Comparison of ENCODE assay signal across 13 cellular contexts in the genomic region with DNA sequence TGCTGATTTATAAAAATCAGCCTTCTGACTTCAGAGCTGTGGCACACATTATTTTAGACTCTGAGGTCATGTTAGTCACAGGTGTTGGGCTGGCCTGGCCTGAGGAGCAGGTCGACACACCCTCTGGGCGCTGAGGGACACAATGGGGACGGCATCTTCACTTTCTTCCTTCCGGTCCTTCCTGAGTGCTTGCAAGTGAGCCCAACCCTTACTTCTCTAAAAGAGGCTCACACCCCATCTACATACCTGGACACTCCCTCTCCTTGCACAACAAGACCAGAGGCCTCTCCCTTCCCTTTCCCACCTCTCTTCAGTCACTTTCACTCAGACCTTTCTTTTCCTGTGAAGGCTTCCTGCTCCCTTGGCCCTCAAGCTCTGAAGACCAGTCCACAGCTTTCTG.
DNase-seq lines count a peak whose midpoint lies in the region; ATAC-seq and TF ChIP-seq lines count a peak whose summit lies in the region.
"Had no signal": no experiment of that assay in that cellular context is flagged by ENCODE, and none has a peak within 500 bp of the region (broad histone marks: within the 10 kb centered on the region; RNA-seq: fewer than 3 reads in every experiment).

No MANE protein-coding gene starts in this region.

- CTCF ChIA-PET in CD4-positive, alpha-beta T cell (lab: Charles Lee), result interaction anchor here (0.7 kb wide), 1 partner anchor 318 kb away, joined by 4 read pairs; no protein-coding TSS in a partner anchor

- H3K9me3 ChIP-seq in CD4-positive, alpha-beta T cell (ENCODE audit: control insufficient read depth, low read length), result no peaks in the 10 kb centered on the region
- H3K9me3 ChIP-seq in MM.1S (replicated peaks; ENCODE audit: insufficient read depth, low read length) (no peaks in the 10 kb centered on the region), adipocyte (ENCODE audit: control insufficient read depth, low read length) (no peaks in the 10 kb centered on the region)

- no peak overlapping the region for H3K4me3 Mint-ChIP-seq in CD4-positive, alpha-beta T cell
- H3K4me3 Mint-ChIP-seq in nephron, result peak overlapping the region in 1 of 3 experiments; percentile 10
- no peak overlapping the region for H3K4me3 Mint-ChIP-seq in effector memory CD8-positive, alpha-beta T cell

- H3F3A ChIP-seq in MM.1S (ENCODE audit: insufficient read depth, low read length), result no peaks in the 10 kb centered on the region

- H3K36me3 Mint-ChIP-seq in CD4-positive, alpha-beta T cell (ENCODE audit: low read depth), result peaks cover 7% of the 10 kb centered on the region
- peaks cover 8% of the 10 kb centered on the region for H3K36me3 Mint-ChIP-seq in nephron (ENCODE audit: low read depth)
- H3K36me3 Mint-ChIP-seq in effector memory CD8-positive, alpha-beta T cell (ENCODE audit: insufficient read depth), result peaks cover 2% of the 10 kb centered on the region

- no peak for ATAC-seq in CD4-positive, alpha-beta T cell (ENCODE audit: poor library complexity)
- no peak for ATAC-seq in GM19395 (IDR thresholded peaks at IDR 0.05; ENCODE audit: unreplicated experiment)
- no peak for ATAC-seq in effector memory CD8-positive, alpha-beta T cell (replicated peaks)

- no peaks in the 10 kb centered on the region for H4K20me1 ChIP-seq in MM.1S (ENCODE audit: insufficient read depth, low read length)

- H3K4me1 Mint-ChIP-seq in CD4-positive, alpha-beta T cell (ENCODE audit: low read depth), result peaks cover 56% of the 10 kb centered on the region
- peaks cover 70% of the 10 kb centered on the region for H3K4me1 Mint-ChIP-seq in nephron
- H3K4me1 Mint-ChIP-seq in effector memory CD8-positive, alpha-beta T cell (ENCODE audit: low read depth in 2 of 2), result peaks cover 14 to 27% of the 10 kb centered on the region in 2 donors

- POLR2A ChIA-PET in CD4-positive, alpha-beta T cell (lab: Charles Lee), result no interaction called here

- peak overlapping the region; percentile 15 for H3K27ac Mint-ChIP-seq in CD4-positive, alpha-beta T cell
- peak overlapping the region in 2 of 3 experiments; percentile 8 to 74 for H3K27ac Mint-ChIP-seq in nephron
- no peak overlapping the region for H3K27ac Mint-ChIP-seq in effector memory CD8-positive, alpha-beta T cell

- H2AFZ ChIP-seq in MM.1S (ENCODE audit: low read length), result no peak overlapping the region

- H3K9ac ChIP-seq in MM.1S (ENCODE audit: low read length), result no peak overlapping the region
- peak overlapping the region; percentile 42 for H3K9ac ChIP-seq in adipocyte (ENCODE audit: low read length)

- H3K4me2 ChIP-seq in MM.1S (ENCODE audit: low read depth, low read length), result no peak overlapping the region

- intact Hi-C loops in CD4-positive, alpha-beta T cell (cut with DNase I, micrococcal nuclease), result no loop called here

- no peaks in the 10 kb centered on the region for H3K9me2 ChIP-seq in MM.1S (replicated peaks; ENCODE audit: insufficient read depth, low read length)

- H3K4me3 ChIP-seq in MM.1S (ENCODE audit: low read length) (no peak overlapping the region), adipocyte (ENCODE audit: low read length) (no peak overlapping the region)

- H3K36me3 ChIP-seq in MM.1S (replicated peaks; ENCODE audit: insufficient read depth, low read length) (no peaks in the 10 kb centered on the region), adipocyte (ENCODE audit: control insufficient read depth, insufficient read depth, low read length, severe bottlenecking) (no peaks in the 10 kb centered on the region)

- H3K27ac ChIP-seq in CD4-positive, alpha-beta T cell (ENCODE audit: low read depth, low read length), result no peak overlapping the region
- H3K27ac ChIP-seq in MM.1S (ENCODE audit: low read length), result no peak overlapping the region

- no peaks in the 10 kb centered on the region for H3K9me3 Mint-ChIP-seq in CD4-positive, alpha-beta T cell
- peaks cover 6% of the 10 kb centered on the region for H3K9me3 Mint-ChIP-seq in nephron
- H3K9me3 Mint-ChIP-seq in effector memory CD8-positive, alpha-beta T cell, result no peaks in the 10 kb centered on the region

- no peaks in the 10 kb centered on the region for H3K27me3 Mint-ChIP-seq in CD4-positive, alpha-beta T cell
- H3K27me3 Mint-ChIP-seq in nephron (ENCODE audit: low read depth), result no peaks in the 10 kb centered on the region
- no peaks in the 10 kb centered on the region for H3K27me3 Mint-ChIP-seq in effector memory CD8-positive, alpha-beta T cell

- H3K27me3 ChIP-seq in CD4-positive, alpha-beta T cell (ENCODE audit: control insufficient read depth, insufficient read depth, low read length), result no peaks in the 10 kb centered on the region
- H3K27me3 ChIP-seq in MM.1S (replicated peaks; ENCODE audit: insufficient read depth, low read length), result no peaks in the 10 kb centered on the region
- H3K27me3 ChIP-seq in adipocyte (replicated peaks; ENCODE audit: control insufficient read depth, insufficient read depth, low read length), result no peaks in the 10 kb centered on the region

- TF ChIP-seq CTCF in CD4-positive, alpha-beta T cell (IDR thresholded peaks at IDR 0.05), result no peak
- TF ChIP-seq CTCF in MM.1S (IDR thresholded peaks at IDR 0.05; ENCODE audit: low read length), result no peak
- no peak for TF ChIP-seq CTCF in nephron (IDR thresholded peaks at IDR 0.05; ENCODE audit: unreplicated experiment in 3 of 3)

- DNase-seq in CD4-positive, alpha-beta T cell, result no peak
- DNase-seq in MM.1S (peak; percentile 67), adipocyte (ENCODE audit: low read depth) (no peak), mucosa of gallbladder (ENCODE audit: low spot score) (no peak), NCI-H2081 treated with DMSO at 0.1 percent for 48 hours (lab: John Stamatoyannopoulos, UW) (no peak)
- no peak for DNase-seq in effector memory CD8-positive, alpha-beta T cell
- DNase-seq: activated CD4-positive, alpha-beta T cell treated with anti-CD3 and anti-CD28 coated beads, Interleukin-2, amount 50 U/mL, for 4 hours; C1 segment of cervical spinal cord; NCI-H1105 treated with DMSO at 0.1 percent for 48 hours; NCI-H510A; stimulated activated naive CD4-positive, alpha-beta T cell treated with Interleukin-2 at 50 U/mL for 16 hours had no signal

- H3K4me1 ChIP-seq in MM.1S (ENCODE audit: low read length) (peaks cover 3% of the 10 kb centered on the region; the same call in 1 of the 2 replicates), adipocyte (ENCODE audit: control insufficient read depth, insufficient read depth, low read length) (peaks cover 67% of the 10 kb centered on the region)

- H3K79me2 ChIP-seq in MM.1S (ENCODE audit: low read length), result no peaks in the 10 kb centered on the region

Comparison
In these comparisons a context has a peak if more than half of its experiments do, and no peak if none do; other contexts are left out.
1. H3K27ac Mint-ChIP-seq: peak in CD4-positive, alpha-beta T cell (single experiment) and nephron (2 of 3); none in effector memory CD8-positive, alpha-beta T cell (0 of 2).